ENCODE assay signal across 31 cellular contexts in the genomic region with DNA sequence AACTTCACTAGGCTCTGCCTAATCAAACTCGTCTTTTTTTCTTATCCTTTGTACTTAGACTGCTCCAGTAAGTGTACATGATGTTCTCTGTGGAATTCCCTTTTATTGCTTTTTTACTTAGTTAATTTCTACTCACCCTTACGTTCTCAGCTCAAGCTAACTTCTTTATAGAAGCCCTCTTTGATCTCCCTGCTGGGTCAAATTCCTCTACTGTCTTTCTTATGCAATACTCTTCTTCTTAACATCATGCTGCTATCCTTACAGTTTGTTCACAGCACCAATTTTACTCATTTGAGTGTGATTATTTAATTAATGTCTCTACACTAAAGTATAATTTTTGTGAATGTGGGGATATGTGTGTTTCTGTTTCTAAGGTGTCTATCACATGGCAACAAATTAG.
"Had no signal": no experiment of that assay in that cellular context is flagged by ENCODE, and none has a peak within 500 bp of the region (broad histone marks: within the 10 kb centered on the region; RNA-seq: fewer than 3 reads in every experiment).

No MANE protein-coding gene starts in this region.

- H3K4me3 Mint-ChIP-seq: activated CD4-positive, alpha-beta memory T cell treated with anti-CD3 and anti-CD28 coated beads, Interleukin-2, amount 10 ng/mL, durations not matched to agents 7 days and 5 days; activated CD8-positive, alpha-beta memory T cell treated with anti-CD3 and anti-CD28 coated beads, Interleukin-2, amount 10 ng/mL, durations not matched to agents 7 days and 5 days; activated naive CD4-positive, alpha-beta T cell treated with anti-CD3 and anti-CD28 coated beads, Interleukin-2, amount 10 ng/mL, durations not matched to agents 7 days and 5 days; activated naive CD8-positive, alpha-beta T cell; activated naive CD8-positive, alpha-beta T cell treated with anti-CD3 and anti-CD28 coated beads, Interleukin-2, amount 50 U/mL, for 24 hours; central memory CD8-positive, alpha-beta T cell; T-helper 1 cell treated with Interleukin-12 subunit alpha and Interleukin-12 subunit beta and Interleukin-4 antibody, amounts not matched to agents 30 μg/mL and 1 μg/mL, for 36 hours; T-helper 2 cell treated with Interferon-gamma antibody and Interleukin-4, amounts not matched to agents 5 μg/mL and 100 μg/mL, for 36 hours had no signal

- H3K9ac ChIP-seq: SK-N-SH had no signal

- H3K4me3 ChIP-seq: cardiac muscle cell, SJCRH30 had no signal

- H3K36me3 ChIP-seq: cardiac muscle cell, SJCRH30 had no signal

- H3K27me3 ChIP-seq: cardiac muscle cell, SJCRH30 had no signal

- H3K27ac ChIP-seq: cardiac muscle cell, SJCRH30 had no signal

- H3K36me3 Mint-ChIP-seq: activated CD8-positive, alpha-beta memory T cell treated with anti-CD3 and anti-CD28 coated beads, Interleukin-2, amount 10 ng/mL, durations not matched to agents 7 days and 5 days; activated naive CD4-positive, alpha-beta T cell treated with anti-CD3 and anti-CD28 coated beads, Interleukin-2, amount 10 ng/mL, durations not matched to agents 7 days and 5 days; activated naive CD8-positive, alpha-beta T cell had no signal

- H3K9me3 ChIP-seq: SJCRH30, SK-N-SH had no signal

- H3K4me1 ChIP-seq: SJCRH30 had no signal

- H3K27ac Mint-ChIP-seq: activated CD4-positive, alpha-beta memory T cell treated with anti-CD3 and anti-CD28 coated beads, Interleukin-2, amount 10 ng/mL, durations not matched to agents 7 days and 5 days; activated CD8-positive, alpha-beta memory T cell treated with anti-CD3 and anti-CD28 coated beads, Interleukin-2, amount 10 ng/mL, durations not matched to agents 7 days and 5 days; activated naive CD4-positive, alpha-beta T cell treated with anti-CD3 and anti-CD28 coated beads, Interleukin-2, amount 10 ng/mL, durations not matched to agents 7 days and 5 days; activated naive CD8-positive, alpha-beta T cell; activated naive CD8-positive, alpha-beta T cell treated with anti-CD3 and anti-CD28 coated beads, Interleukin-2, amount 50 U/mL, for 24 hours; T-helper 1 cell treated with Interleukin-12 subunit alpha and Interleukin-12 subunit beta and Interleukin-4 antibody, amounts not matched to agents 30 μg/mL and 1 μg/mL, for 36 hours; T-helper 2 cell treated with Interferon-gamma antibody and Interleukin-4, amounts not matched to agents 5 μg/mL and 100 μg/mL, for 36 hours had no signal

- H3K4me2 ChIP-seq: SK-N-SH had no signal

- DNase-seq: activated CD4-positive, alpha-beta memory T cell treated with anti-CD3 and anti-CD28 coated beads, Interleukin-2, amount 10 ng/mL, durations not matched to agents 7 days and 5 days; activated CD4-positive, alpha-beta T cell treated with anti-CD3 and anti-CD28 coated beads for 48 hours; activated CD4-positive, CD25-positive, alpha-beta regulatory T cell treated with anti-CD3 and anti-CD28 coated beads, Interleukin-2, amount 50 U/mL, for 72 hours; activated CD8-positive, alpha-beta memory T cell treated with anti-CD3 and anti-CD28 coated beads for 24 hours; activated CD8-positive, alpha-beta memory T cell treated with anti-CD3 and anti-CD28 coated beads, Interleukin-2, amount 10 ng/mL, durations not matched to agents 7 days and 5 days; activated CD8-positive, alpha-beta memory T cell treated with anti-CD3 and anti-CD28 coated beads, Interleukin-2, amount 50 U/mL, for 48 hours; activated effector memory CD4-positive, alpha-beta T cell treated with Interleukin-2 at 50 U/mL for 16 hours; activated naive CD4-positive, alpha-beta T cell treated with anti-CD3 and anti-CD28 coated beads, Interleukin-2, amount 10 ng/mL, durations not matched to agents 7 days and 5 days; activated naive CD8-positive, alpha-beta T cell treated with anti-CD3 and anti-CD28 coated beads, Interleukin-2, amount 50 U/mL, for 24 hours; activated T-cell treated with anti-CD3 and anti-CD28 coated beads, Interleukin-2, amount 50 U/mL, for 48 hours; amniotic stem cell; aorta; Karpas-422; NCI-H1105; NCI-H1417 treated with DMSO at 0.1 percent for 48 hours; NCI-H187 treated with DMSO at 0.1 percent for 48 hours; NCI-H2081; NCI-H2171 treated with DMSO at 0.1 percent for 48 hours; NCI-H226; NCI-H446 treated with DMSO at 0.1 percent for 48 hours; NCI-H524; NCI-H69; SHP77; SJCRH30; SK-N-SH had no signal

- H3K27me3 Mint-ChIP-seq: activated CD4-positive, alpha-beta memory T cell treated with anti-CD3 and anti-CD28 coated beads, Interleukin-2, amount 10 ng/mL, durations not matched to agents 7 days and 5 days; activated CD8-positive, alpha-beta memory T cell treated with anti-CD3 and anti-CD28 coated beads, Interleukin-2, amount 10 ng/mL, durations not matched to agents 7 days and 5 days; activated naive CD4-positive, alpha-beta T cell treated with anti-CD3 and anti-CD28 coated beads, Interleukin-2, amount 10 ng/mL, durations not matched to agents 7 days and 5 days; activated naive CD8-positive, alpha-beta T cell; activated naive CD8-positive, alpha-beta T cell treated with anti-CD3 and anti-CD28 coated beads, Interleukin-2, amount 50 U/mL, for 24 hours; central memory CD8-positive, alpha-beta T cell had no signal

- ATAC-seq: activated CD8-positive, alpha-beta memory T cell treated with anti-CD3 and anti-CD28 coated beads, Interleukin-2, amount 10 ng/mL, durations not matched to agents 7 days and 5 days; activated naive CD8-positive, alpha-beta T cell treated with anti-CD3 and anti-CD28 coated beads, Interleukin-2, amount 50 U/mL, for 24 hours; Panc1 had no signal

- H3K4me1 Mint-ChIP-seq: activated CD4-positive, alpha-beta memory T cell treated with anti-CD3 and anti-CD28 coated beads, Interleukin-2, amount 10 ng/mL, durations not matched to agents 7 days and 5 days; activated CD8-positive, alpha-beta memory T cell treated with anti-CD3 and anti-CD28 coated beads, Interleukin-2, amount 10 ng/mL, durations not matched to agents 7 days and 5 days; activated naive CD4-positive, alpha-beta T cell treated with anti-CD3 and anti-CD28 coated beads, Interleukin-2, amount 10 ng/mL, durations not matched to agents 7 days and 5 days; activated naive CD8-positive, alpha-beta T cell treated with anti-CD3 and anti-CD28 coated beads, Interleukin-2, amount 50 U/mL, for 24 hours; central memory CD8-positive, alpha-beta T cell had no signal

- H3K9me3 Mint-ChIP-seq: activated naive CD8-positive, alpha-beta T cell treated with anti-CD3 and anti-CD28 coated beads, Interleukin-2, amount 50 U/mL, for 24 hours had no signal
